Comparison of ENCODE assay signal across 1 cellular context in the genomic region with DNA sequence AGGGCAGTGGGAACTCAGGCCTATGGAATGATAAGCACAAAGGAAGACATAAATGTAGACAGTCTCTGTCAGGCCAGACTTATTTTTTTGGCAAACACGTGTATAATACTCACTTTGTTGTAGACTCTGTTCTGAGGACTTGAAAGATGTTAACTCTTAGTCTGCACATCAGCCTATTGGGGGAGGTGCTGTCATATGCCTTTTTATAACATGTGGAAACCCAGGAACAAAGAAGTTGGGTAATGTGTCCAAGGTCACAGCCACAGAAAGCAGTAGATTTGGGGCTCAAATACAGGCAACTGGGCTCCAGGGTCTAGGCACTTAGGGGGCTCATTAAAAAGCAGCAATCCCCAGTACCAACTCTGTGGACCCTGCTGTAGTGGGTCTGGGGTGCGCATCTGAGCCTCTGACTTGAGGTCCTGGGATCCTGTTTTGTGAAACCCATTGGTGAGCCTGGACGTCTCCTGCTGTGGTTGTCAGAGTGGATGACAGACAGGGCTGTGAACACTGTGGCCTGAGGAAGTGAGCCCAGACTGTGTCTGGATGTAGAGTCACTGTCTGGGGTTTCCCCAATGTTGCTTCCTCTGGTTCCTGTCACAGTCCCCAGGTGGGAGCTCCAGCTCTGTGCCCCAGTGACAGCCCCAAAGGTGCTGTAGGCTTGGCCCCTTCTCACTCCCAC.
TF ChIP-seq lines count a peak whose summit lies in the region.

No MANE protein-coding gene starts in this region.

TF ChIP-seq in SK-N-SH, 30 proteins besides CTCF, POLR2A, EP300 and RAD21 (continued from another document):
- TF ChIP-seq, protein P1, sequence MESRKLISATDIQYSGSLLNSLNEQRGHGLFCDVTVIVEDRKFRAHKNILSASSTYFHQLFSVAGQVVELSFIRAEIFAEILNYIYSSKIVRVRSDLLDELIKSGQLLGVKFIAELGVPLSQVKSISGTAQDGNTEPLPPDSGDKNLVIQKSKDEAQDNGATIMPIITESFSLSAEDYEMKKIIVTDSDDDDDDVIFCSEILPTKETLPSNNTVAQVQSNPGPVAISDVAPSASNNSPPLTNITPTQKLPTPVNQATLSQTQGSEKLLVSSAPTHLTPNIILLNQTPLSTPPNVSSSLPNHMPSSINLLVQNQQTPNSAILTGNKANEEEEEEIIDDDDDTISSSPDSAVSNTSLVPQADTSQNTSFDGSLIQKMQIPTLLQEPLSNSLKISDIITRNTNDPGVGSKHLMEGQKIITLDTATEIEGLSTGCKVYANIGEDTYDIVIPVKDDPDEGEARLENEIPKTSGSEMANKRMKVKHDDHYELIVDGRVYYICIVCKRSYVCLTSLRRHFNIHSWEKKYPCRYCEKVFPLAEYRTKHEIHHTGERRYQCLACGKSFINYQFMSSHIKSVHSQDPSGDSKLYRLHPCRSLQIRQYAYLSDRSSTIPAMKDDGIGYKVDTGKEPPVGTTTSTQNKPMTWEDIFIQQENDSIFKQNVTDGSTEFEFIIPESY (IDR thresholded peaks at IDR 0.05; ENCODE audit: borderline replicate concordance, low read depth), result no peak
TF ChIP-seq in SK-N-SH: peak in this region for 0.
